Comparison of ENCODE assay signal across 10 cellular contexts in the genomic region with DNA sequence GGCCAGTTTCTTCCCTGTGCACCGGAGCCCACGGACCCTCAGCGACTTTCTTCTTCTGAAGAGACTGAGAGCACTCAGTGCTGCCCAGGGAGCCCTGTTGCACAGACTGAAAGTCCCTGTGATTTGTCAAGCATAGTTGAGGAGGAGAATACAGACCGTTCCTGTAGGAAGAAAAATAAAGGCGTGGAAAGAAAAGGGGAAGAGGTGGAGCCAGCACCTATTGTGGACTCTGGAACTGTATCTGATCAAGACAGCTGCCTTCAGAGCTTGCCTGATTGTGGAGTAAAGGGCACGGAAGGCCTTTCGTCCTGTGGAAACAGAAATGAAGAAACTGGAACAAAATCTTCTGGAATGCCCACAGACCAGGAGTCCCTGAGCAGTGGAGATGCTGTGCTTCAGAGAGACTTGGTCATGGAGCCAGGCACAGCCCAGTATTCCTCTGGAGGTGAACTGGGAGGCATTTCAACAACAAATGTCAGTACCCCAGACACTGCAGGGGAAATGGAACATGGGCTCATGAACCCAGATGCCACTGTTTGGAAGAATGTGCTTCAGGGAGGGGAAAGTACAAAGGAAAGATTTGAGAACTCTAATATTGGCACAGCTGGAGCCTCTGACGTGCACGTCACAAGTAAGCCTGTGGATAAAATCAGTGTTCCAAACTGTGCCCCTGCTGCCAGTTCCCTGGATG.
A peak's percentile ranks its signal among the peaks of the same experiment; 100 is the strongest.
DNase-seq lines count a peak whose midpoint lies in the region; ATAC-seq and TF ChIP-seq lines count a peak whose summit lies in the region.
"Had no signal": no experiment of that assay in that cellular context is flagged by ENCODE, and none has a peak within 500 bp of the region (broad histone marks: within the 10 kb centered on the region; RNA-seq: fewer than 3 reads in every experiment).

No MANE protein-coding gene starts in this region.

- CTCF ChIA-PET in activated CD8-positive, alpha-beta memory T cell treated with anti-CD3 and anti-CD28 coated beads, Interleukin-2, amount 10 ng/mL, durations not matched to agents 7 days and 5 days (lab: Charles Lee): interaction anchor here (0.8 to 2.9 kb wide), 3 partner anchors 8 to 36 kb away, joined by 3 to 11 read pairs (median 3); no protein-coding TSS in a partner anchor

- H3K4me1 ChIP-seq in mucosa of rectum (ENCODE audit: control insufficient read depth in 2 of 2, insufficient read depth in 2 of 2, low read length in 2 of 2) (peaks cover 54 to 62% of the 10 kb centered on the region in 2 donors), upper lobe of left lung (peaks cover 50 to 70% (median 64%) of the 10 kb centered on the region in 4 donors), BE2C (peaks cover 15% of the 10 kb centered on the region)

- 16 to 33% methylated on average over 9 of the region's 9 CpGs for WGBS in upper lobe of left lung, 2 donors

- H3K27ac Mint-ChIP-seq in activated CD8-positive, alpha-beta memory T cell treated with anti-CD3 and anti-CD28 coated beads, Interleukin-2, amount 10 ng/mL, durations not matched to agents 7 days and 5 days: peak overlapping the region; percentile 29

- H3K9ac ChIP-seq in mucosa of rectum (ENCODE audit: low read depth in 1 of 2, low read length in 2 of 2): peak overlapping the region; percentile 69 to 81

- TF ChIP-seq CTCF in cardiac fibroblast (IDR thresholded peaks at IDR 0.05; ENCODE audit: low read depth, low read length) (no peak), upper lobe of left lung (IDR thresholded peaks at IDR 0.05) (no peak), BE2C (IDR thresholded peaks at IDR 0.05; ENCODE audit: low read depth, low read length) (no peak)

- peaks cover 56% of the 10 kb centered on the region for H3K4me1 Mint-ChIP-seq in activated CD8-positive, alpha-beta memory T cell treated with anti-CD3 and anti-CD28 coated beads, Interleukin-2, amount 10 ng/mL, durations not matched to agents 7 days and 5 days

- peaks cover 32% of the 10 kb centered on the region for H3K36me3 Mint-ChIP-seq in activated CD8-positive, alpha-beta memory T cell treated with anti-CD3 and anti-CD28 coated beads, Interleukin-2, amount 10 ng/mL, durations not matched to agents 7 days and 5 days

- TF ChIP-seq POLR2A in upper lobe of left lung (IDR thresholded peaks at IDR 0.05): peak in 2 of 4 donors; percentile 48 to 77

- peak in 1 of 4 donors; percentile 15 for TF ChIP-seq EP300 in upper lobe of left lung (IDR thresholded peaks at IDR 0.05)

- H3K36me3 ChIP-seq in mucosa of rectum (ENCODE audit: control insufficient read depth in 2 of 2, insufficient read depth in 2 of 2, low read length in 2 of 2) (peaks cover 0 to 13% of the 10 kb centered on the region in 2 donors), upper lobe of left lung (peaks cover 3 to 36% (median 20%) of the 10 kb centered on the region in 4 donors), BE2C (peaks cover 9% of the 10 kb centered on the region)

- H3K27me3 Mint-ChIP-seq in activated CD8-positive, alpha-beta memory T cell treated with anti-CD3 and anti-CD28 coated beads, Interleukin-2, amount 10 ng/mL, durations not matched to agents 7 days and 5 days: no peaks in the 10 kb centered on the region
- H3K27me3 Mint-ChIP-seq: effector memory CD8-positive, alpha-beta T cell had no signal

- no peaks in the 10 kb centered on the region for H3K9me3 Mint-ChIP-seq in activated CD8-positive, alpha-beta memory T cell treated with anti-CD3 and anti-CD28 coated beads, Interleukin-2, amount 10 ng/mL, durations not matched to agents 7 days and 5 days (ENCODE audit: low read depth)
- H3K9me3 Mint-ChIP-seq: effector memory CD8-positive, alpha-beta T cell had no signal

- peak overlapping the region; percentile 97 for H3K27ac ChIP-seq in mucosa of rectum (ENCODE audit: low read depth in 2 of 2, low read length in 2 of 2)
- H3K27ac ChIP-seq in upper lobe of left lung: peak overlapping the region; percentile 86 to 95 (median 90)

- no peak overlapping the region for H3K4me3 Mint-ChIP-seq in activated CD8-positive, alpha-beta memory T cell treated with anti-CD3 and anti-CD28 coated beads, Interleukin-2, amount 10 ng/mL, durations not matched to agents 7 days and 5 days

- ATAC-seq in activated CD8-positive, alpha-beta memory T cell treated with anti-CD3 and anti-CD28 coated beads, Interleukin-2, amount 10 ng/mL, durations not matched to agents 7 days and 5 days: no peak
- ATAC-seq in upper lobe of left lung (ENCODE audit: low FRiP score in 2 of 2): peak; percentile 42 to 65
- ATAC-seq: effector memory CD8-positive, alpha-beta T cell had no signal

- H3K4me3 ChIP-seq in cardiac fibroblast (replicated peaks in 1 of 2; ENCODE audit: low read depth in 2 of 2, low read length in 2 of 2) (no peak overlapping the region), mucosa of rectum (ENCODE audit: low read length in 2 of 2) (peak overlapping the region; percentile 66 to 85), upper lobe of left lung (peak overlapping the region in 2 of 4 donors; percentile 10 to 50), BE2C (ENCODE audit: low read depth, low read length) (no peak overlapping the region)

- no peak for DNase-seq in activated CD8-positive, alpha-beta memory T cell treated with anti-CD3 and anti-CD28 coated beads, Interleukin-2, amount 10 ng/mL, durations not matched to agents 7 days and 5 days
- no peak for DNase-seq in activated CD8-positive, alpha-beta memory T cell treated with anti-CD3 and anti-CD28 coated beads, Interleukin-2, amount 50 U/mL, for 48 hours
- DNase-seq in cardiac fibroblast (ENCODE audit: low read depth in 2 of 2): peak; percentile 34 to 35
- peak in 1 of 2 donors; percentile 71 for DNase-seq in upper lobe of left lung
- no peak for DNase-seq in NCI-H526 (lab: John Stamatoyannopoulos, UW)
- DNase-seq in NCI-H1436 (lab: John Stamatoyannopoulos, UW): no peak
- no peak for DNase-seq in BE2C
- DNase-seq: effector memory CD8-positive, alpha-beta T cell; NCI-H2081 had no signal

- H3K9me3 ChIP-seq in mucosa of rectum (ENCODE audit: control insufficient read depth in 2 of 2, low read length in 2 of 2) (no peaks in the 10 kb centered on the region), upper lobe of left lung (no peaks in the 10 kb centered on the region), BE2C (no peaks in the 10 kb centered on the region)

- H3K27me3 ChIP-seq in mucosa of rectum (ENCODE audit: control insufficient read depth in 2 of 2, insufficient read depth in 2 of 2, low read length in 2 of 2): no peaks in the 10 kb centered on the region
- H3K27me3 ChIP-seq in upper lobe of left lung: no peaks in the 10 kb centered on the region
- no peaks in the 10 kb centered on the region for H3K27me3 ChIP-seq in BE2C

Comparison
In these comparisons a context has a peak if more than half of its experiments do, and no peak if none do; other contexts are left out.
1. DNase-seq: peak in cardiac fibroblast (2 of 2); none in activated CD8-positive, alpha-beta memory T cell treated with anti-CD3 and anti-CD28 coated beads, Interleukin-2, amount 10 ng/mL, durations not matched to agents 7 days and 5 days (single experiment), activated CD8-positive, alpha-beta memory T cell treated with anti-CD3 and anti-CD28 coated beads, Interleukin-2, amount 50 U/mL, for 48 hours (single experiment), NCI-H526 (0 of 2), NCI-H1436 (single experiment) and BE2C (single experiment).
2. H3K4me3 ChIP-seq: peak in mucosa of rectum (2 of 2); none in cardiac fibroblast (0 of 2) and BE2C (single experiment).